Comparison of ENCODE assay signal across 8 cellular contexts in genomic region chr16:89922884-89923639, GRCh38. TPM values are rescaled to one million over a fixed set of nuclear protein-coding genes. Genes with fewer than 3 reads are reported as not detected.
DNase-seq lines count a peak whose midpoint lies in the region; ATAC-seq and TF ChIP-seq lines count a peak whose summit lies in the region.

TSS of gene TUBB3 (plus strand) at chr16:89923342. CDS start at chr16:89923402, 60 bp downstream.

- no peaks in the 10 kb centered on the region for H3K36me3 Mint-ChIP-seq in activated CD4-positive, alpha-beta T cell treated with anti-CD3 and anti-CD28 coated beads, Interleukin-2, amount 10 ng/mL, durations not matched to agents 24 days and 14 days (ENCODE audit: low read depth)

- H3K27ac Mint-ChIP-seq in activated CD4-positive, alpha-beta T cell treated with anti-CD3 and anti-CD28 coated beads, Interleukin-2, amount 10 ng/mL, durations not matched to agents 24 days and 14 days = peak within 1 kb of the TSS; percentile 10

- peaks cover 25% of the 10 kb centered on the region for H3K4me1 Mint-ChIP-seq in activated CD4-positive, alpha-beta T cell treated with anti-CD3 and anti-CD28 coated beads, Interleukin-2, amount 10 ng/mL, durations not matched to agents 24 days and 14 days

- TF ChIP-seq CTCF in RWPE2 (IDR thresholded peaks at IDR 0.05; ENCODE audit: poor library complexity, severe bottlenecking) (no peak), gastrocnemius medialis (IDR thresholded peaks at IDR 0.05 in 4 of 5, conservative IDR thresholded peaks at IDR 0.05 in 1 of 5) (no peak)

- H3K4me1 ChIP-seq in RWPE2 (ENCODE audit: insufficient read depth, poor library complexity, severe bottlenecking) (peaks cover 14% of the 10 kb centered on the region), iPS-20b (ENCODE audit: insufficient read depth, low read length) (peaks cover 10% of the 10 kb centered on the region), gastrocnemius medialis (peaks cover 15 to 29% of the 10 kb centered on the region in 2 donors)

- H3K4me3 ChIP-seq in Jurkat, Clone E6-1 (ENCODE audit: low read length) = peak within 1 kb of the TSS; percentile 65
- H3K4me3 ChIP-seq in RWPE2 (ENCODE audit: severe bottlenecking) = peak within 1 kb of the TSS; percentile 58
- H3K4me3 ChIP-seq in iPS-20b (ENCODE audit: low read length) = peak within 1 kb of the TSS; percentile 68
- peak within 1 kb of the TSS; percentile 59 to 83 (median 61) for H3K4me3 ChIP-seq in gastrocnemius medialis

- H3K9ac ChIP-seq in iPS-20b (ENCODE audit: low read depth, low read length) = peak within 1 kb of the TSS; percentile 74; the same call in 1 of the 2 replicates

- intact Hi-C loops in activated CD4-positive, alpha-beta T cell treated with anti-CD3 and anti-CD28 coated beads, Interleukin-2, amount 10 ng/mL, durations not matched to agents 24 days and 14 days (cut with micrococcal nuclease) = loop anchor here (2.0 to 5.0 kb wide), 3 partner anchors 106 to 221 kb away; partner anchors contain the start of genes FANCA, SPATA2L, VPS9D1 and ZNF276
- intact Hi-C loops in gastrocnemius medialis (cut with DNase I; ENCODE audit: low total_unique reads) = no loop called here

- peak; percentile 54 to 80 for TF ChIP-seq POLR2A in gastrocnemius medialis (IDR thresholded peaks at IDR 0.05)

- H3K27me3 Mint-ChIP-seq in activated CD4-positive, alpha-beta T cell treated with anti-CD3 and anti-CD28 coated beads, Interleukin-2, amount 10 ng/mL, durations not matched to agents 24 days and 14 days = peaks cover 19% of the 10 kb centered on the region

- H3K27me3 ChIP-seq in RWPE2 (ENCODE audit: insufficient read depth, poor library complexity, severe bottlenecking) (no peaks in the 10 kb centered on the region), iPS-20b (ENCODE audit: insufficient read depth, low read length) (peaks cover 53% of the 10 kb centered on the region), gastrocnemius medialis (peaks cover 60 to 70% (median 64%) of the 10 kb centered on the region in 3 donors)

- H3K9me3 Mint-ChIP-seq in activated CD4-positive, alpha-beta T cell treated with anti-CD3 and anti-CD28 coated beads, Interleukin-2, amount 10 ng/mL, durations not matched to agents 24 days and 14 days = no peaks in the 10 kb centered on the region

- DNase-seq in activated CD4-positive, alpha-beta T cell treated with anti-CD3 and anti-CD28 coated beads, Interleukin-2, amount 10 ng/mL, durations not matched to agents 24 days and 14 days = peak; percentile 92
- no peak for DNase-seq in activated CD4-positive, alpha-beta T cell treated with anti-CD3 and anti-CD28 coated beads for 1 hour
- DNase-seq in Jurkat, Clone E6-1 (ENCODE audit: low read depth, low spot score) = peak; percentile 33
- DNase-seq in RWPE2 (ENCODE audit: low spot score) = peak; percentile 78
- peak in 54 of 61 donors; percentile 17 to 86 (median 58) for DNase-seq in caudate nucleus (lab: John Stamatoyannopoulos, UW)
- DNase-seq in gastrocnemius medialis = no peak

- H3K27ac ChIP-seq in RWPE2 (ENCODE audit: poor library complexity, severe bottlenecking) (peak within 1 kb of the TSS; percentile 99), caudate nucleus (ENCODE audit: low read depth, low read length) (peak within 1 kb of the TSS; percentile 73), iPS-20b (ENCODE audit: low read length) (no peak within 1 kb of the TSS), gastrocnemius medialis (peak within 1 kb of the TSS; percentile 22 to 60 (median 39))

- in situ Hi-C loops in gastrocnemius medialis (cut with MboI; ENCODE audit: low sequenced_read_pairs in 4 of 4) = no loop called here

- H3K9me3 ChIP-seq in RWPE2 (ENCODE audit: severe bottlenecking) (no peaks in the 10 kb centered on the region), iPS-20b (ENCODE audit: insufficient read depth, low read depth, low read length) (no peaks in the 10 kb centered on the region), gastrocnemius medialis (no peaks in the 10 kb centered on the region)

- ATAC-seq in RWPE2 (ENCODE audit: low read depth) (peak; percentile 15), gastrocnemius medialis (peak; percentile 21 to 38), GM19023 (IDR thresholded peaks at IDR 0.05; ENCODE audit: unreplicated experiment) (no peak)

- peak within 1 kb of the TSS; percentile 83 for H3K4me3 Mint-ChIP-seq in activated CD4-positive, alpha-beta T cell treated with anti-CD3 and anti-CD28 coated beads, Interleukin-2, amount 10 ng/mL, durations not matched to agents 24 days and 14 days

- H3K36me3 ChIP-seq in RWPE2 (ENCODE audit: low read depth) = no peaks in the 10 kb centered on the region
- H3K36me3 ChIP-seq in iPS-20b (ENCODE audit: insufficient read depth, low read depth, low read length) = 0 out of 2 replicates have a peak, but pooled peaks cover 4% of the 10 kb centered on the region
- no peaks in the 10 kb centered on the region for H3K36me3 ChIP-seq in gastrocnemius medialis

RNA-seq across cellular contexts. Expression of gene TUBB3, which starts in this region (rescaled TPM):
- 2.2 and 2.6 TPM in 2 replicates for total RNA-seq in activated CD4-positive, alpha-beta T cell treated with anti-CD3 and anti-CD28 coated beads, Interleukin-2, amount 10 ng/mL, durations not matched to agents 24 days and 14 days
- 21.3 TPM for polyA plus RNA-seq in Jurkat, Clone E6-1 (2012; ENCODE audit: insufficient read depth, insufficient read length)
- total RNA-seq in gastrocnemius medialis = 1 to 10 TPM in 1 of 4 donors, not detected in 3; 1.1 TPM

Comparison
In these comparisons a context has a peak if more than half of its experiments do, and no peak if none do; other contexts are left out.
1. DNase-seq: peak in activated CD4-positive, alpha-beta T cell treated with anti-CD3 and anti-CD28 coated beads, Interleukin-2, amount 10 ng/mL, durations not matched to agents 24 days and 14 days (single experiment), Jurkat, Clone E6-1 (single experiment), RWPE2 (single experiment) and caudate nucleus (54 of 61); none in activated CD4-positive, alpha-beta T cell treated with anti-CD3 and anti-CD28 coated beads for 1 hour (single experiment) and gastrocnemius medialis (0 of 2).
2. Peak in every context shown above with its lines, with median percentiles within 50 percentile points of each other: H3K4me3 ChIP-seq.